In the genomic region with DNA sequence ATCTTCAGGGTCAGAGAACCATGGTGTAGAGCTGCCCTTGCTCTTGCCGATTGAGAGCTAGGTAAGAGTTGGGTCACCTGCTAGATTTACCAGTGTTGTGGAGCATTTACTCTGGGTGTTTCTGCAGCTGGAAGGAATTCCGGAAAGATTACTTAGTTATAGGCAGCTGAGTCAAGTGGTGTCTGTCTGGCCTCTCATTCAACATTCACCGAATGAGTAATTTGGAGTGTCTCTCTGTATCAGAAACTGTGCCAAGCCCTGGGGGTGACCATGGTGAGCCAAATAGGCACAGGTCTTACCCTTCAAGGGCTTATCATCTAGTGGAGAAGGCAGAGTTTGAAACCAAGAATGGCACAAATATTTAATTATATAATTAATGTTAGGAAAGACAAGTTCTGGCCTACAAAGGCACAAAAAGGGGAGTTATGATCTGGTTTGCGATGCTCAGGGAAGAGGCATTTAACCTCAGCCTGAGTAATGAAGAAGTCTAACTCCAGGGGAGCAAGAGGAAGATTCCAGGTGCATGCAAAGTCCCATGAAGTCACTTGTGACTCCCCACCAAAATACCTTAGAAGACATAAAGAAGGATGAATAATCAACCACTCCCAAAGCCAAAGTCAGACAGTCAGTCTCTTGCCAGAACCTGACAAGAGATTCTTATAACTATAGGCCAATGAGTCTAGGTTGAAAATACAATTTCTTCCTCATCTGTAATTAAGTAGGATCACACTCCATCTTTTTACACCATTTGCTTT, we compare ENCODE assay signal across 16 cellular contexts. TPM values are rescaled to one million over a fixed set of nuclear protein-coding genes. Genes with fewer than 3 reads are reported as not detected.
DNase-seq lines count a peak whose midpoint lies in the region; ATAC-seq, FAIRE-seq and TF ChIP-seq lines count a peak whose summit lies in the region.
"Had no signal": no experiment of that assay in that cellular context is flagged by ENCODE, and none has a peak within 500 bp of the region (broad histone marks: within the 10 kb centered on the region; RNA-seq: fewer than 3 reads in every experiment).

No MANE protein-coding gene starts in this region.

- CTCF ChIA-PET in activated CD4-positive, alpha-beta memory T cell treated with anti-CD3 and anti-CD28 coated beads for 36 hours (lab: Charles Lee) = no interaction called here

- no peaks in the 10 kb centered on the region for H3K27me3 Mint-ChIP-seq in astrocyte (ENCODE audit: low read depth, unreplicated experiment)
- H3K27me3 Mint-ChIP-seq in activated CD4-positive, alpha-beta memory T cell treated with anti-CD3 and anti-CD28 coated beads for 36 hours = peaks cover 21% of the 10 kb centered on the region

- DNase-seq in AG20443 (ENCODE audit: low spot score) (peak; percentile 60), HK-2 (ENCODE audit: unreplicated experiment) (peak; percentile 26), astrocyte (ENCODE audit: low read depth) (peak; percentile 64), iris pigment epithelial cell (ENCODE audit: low read depth) (peak; percentile 11), KG1 (lab: John Stamatoyannopoulos, UW) (no peak), ACHN (no peak)
- no peak for DNase-seq in activated CD4-positive, alpha-beta memory T cell treated with anti-CD3 and anti-CD28 coated beads for 36 hours
- DNase-seq: activated CD8-positive, alpha-beta T cell treated with anti-CD3 and anti-CD28 coated beads, Interleukin-2, amount 10 ng/mL, durations not matched to agents 7 days and 5 days; adrenal gland; GDM1; NCI-H1048; stimulated activated CD4-positive, alpha-beta T cell treated with anti-CD3 and anti-CD28 coated beads, Interleukin-2, amount 100 ng/mL, for 48 hours had no signal

- H3K4me1 Mint-ChIP-seq in astrocyte (ENCODE audit: low read depth, unreplicated experiment) = peaks cover 42% of the 10 kb centered on the region
- peaks cover 9% of the 10 kb centered on the region for H3K4me1 Mint-ChIP-seq in activated CD4-positive, alpha-beta memory T cell treated with anti-CD3 and anti-CD28 coated beads for 36 hours (ENCODE audit: low read depth)

- peaks cover 9% of the 10 kb centered on the region for H3K4me1 ChIP-seq in astrocyte (ENCODE audit: insufficient read depth, low read length)

- in situ Hi-C loops in ACHN (cut with HindIII; ENCODE audit: low pct_ligation_motif_present, low pct_unique_long_range_greater_than_20kb, low sequenced_read_pairs) = no loop called here

- H4K20me1 ChIP-seq in astrocyte (ENCODE audit: insufficient read depth, low read length) = no peaks in the 10 kb centered on the region

- H3K4me3 Mint-ChIP-seq in astrocyte (ENCODE audit: unreplicated experiment) = no peak overlapping the region
- H3K4me3 Mint-ChIP-seq in activated CD4-positive, alpha-beta memory T cell treated with anti-CD3 and anti-CD28 coated beads for 36 hours = no peak overlapping the region
- H3K4me3 Mint-ChIP-seq: activated CD8-positive, alpha-beta T cell treated with anti-CD3 and anti-CD28 coated beads, Interleukin-2, amount 10 ng/mL, durations not matched to agents 7 days and 5 days had no signal

- H3K4me3 ChIP-seq in astrocyte (ENCODE audit: insufficient read depth, low read depth, low read length) = no peak overlapping the region
- H3K4me3 ChIP-seq: adrenal gland, gastroesophageal sphincter had no signal

- no peak for TF ChIP-seq CTCF in astrocyte (IDR thresholded peaks at IDR 0.05; ENCODE audit: insufficient read depth, low read depth, low read length)

- H3K27ac Mint-ChIP-seq in astrocyte (ENCODE audit: unreplicated experiment) = no peak overlapping the region
- H3K27ac Mint-ChIP-seq in activated CD4-positive, alpha-beta memory T cell treated with anti-CD3 and anti-CD28 coated beads for 36 hours = no peak overlapping the region
- H3K27ac Mint-ChIP-seq: activated CD8-positive, alpha-beta T cell treated with anti-CD3 and anti-CD28 coated beads, Interleukin-2, amount 10 ng/mL, durations not matched to agents 7 days and 5 days; activated T-helper 2 cell treated with anti-CD3 and anti-CD28 coated beads, Interferon-gamma antibody, Interleukin-2, Interleukin-4, amounts not matched to agents 10 μg/mL and 5 μg/mL and 100 μg/mL, durations not matched to agents 14 hours and 24 hours and 36 hours had no signal

- H3K9me3 ChIP-seq in astrocyte (ENCODE audit: insufficient read depth, low read depth, low read length) = no peaks in the 10 kb centered on the region
- H3K9me3 ChIP-seq: adrenal gland, gastroesophageal sphincter had no signal

- no peak overlapping the region for H3K4me2 ChIP-seq in astrocyte (ENCODE audit: low read length)

- no peaks in the 10 kb centered on the region for H3K36me3 Mint-ChIP-seq in astrocyte (ENCODE audit: low read depth, unreplicated experiment)
- no peaks in the 10 kb centered on the region for H3K36me3 Mint-ChIP-seq in activated CD4-positive, alpha-beta memory T cell treated with anti-CD3 and anti-CD28 coated beads for 36 hours

- no peak overlapping the region for H3K27ac ChIP-seq in astrocyte (ENCODE audit: low read depth, low read length)
- H3K27ac ChIP-seq: adrenal gland, gastroesophageal sphincter, VCaP had no signal

- no peak for FAIRE-seq in astrocyte (lab: Jason Lieb, UNC)

- no peaks in the 10 kb centered on the region for H3K36me3 ChIP-seq in astrocyte (ENCODE audit: insufficient read depth, low read length)
- H3K36me3 ChIP-seq: adrenal gland, gastroesophageal sphincter had no signal

- intact Hi-C loops in activated CD4-positive, alpha-beta memory T cell treated with anti-CD3 and anti-CD28 coated beads for 36 hours (cut with micrococcal nuclease) = no loop called here

- ATAC-seq in GM19035 (IDR thresholded peaks at IDR 0.05; ENCODE audit: unreplicated experiment) = no peak
- ATAC-seq: activated CD8-positive, alpha-beta T cell treated with anti-CD3 and anti-CD28 coated beads, Interleukin-2, amount 10 ng/mL, durations not matched to agents 7 days and 5 days; gastroesophageal sphincter had no signal

- no peak overlapping the region for H3K9ac ChIP-seq in astrocyte (ENCODE audit: low read length)

- H3K9me3 Mint-ChIP-seq in astrocyte (ENCODE audit: unreplicated experiment) = no peaks in the 10 kb centered on the region
- H3K9me3 Mint-ChIP-seq in activated CD4-positive, alpha-beta memory T cell treated with anti-CD3 and anti-CD28 coated beads for 36 hours = no peaks in the 10 kb centered on the region
- H3K9me3 Mint-ChIP-seq: activated T-helper 2 cell treated with anti-CD3 and anti-CD28 coated beads, Interferon-gamma antibody, Interleukin-2, Interleukin-4, amounts not matched to agents 10 μg/mL and 5 μg/mL and 100 μg/mL, durations not matched to agents 14 hours and 24 hours and 36 hours had no signal

- H2AFZ ChIP-seq in astrocyte (ENCODE audit: low read depth, low read length) = no peak overlapping the region

- POLR2A ChIA-PET in activated CD4-positive, alpha-beta memory T cell treated with anti-CD3 and anti-CD28 coated beads for 36 hours (lab: Charles Lee) = interaction anchor here (0.6 to 0.7 kb wide), 2 partner anchors 13 to 156 kb away, joined by 3 read pairs; no protein-coding TSS in a partner anchor

- H3K27me3 ChIP-seq in astrocyte (ENCODE audit: insufficient read depth, low read length) = no peaks in the 10 kb centered on the region
- H3K27me3 ChIP-seq: adrenal gland, gastroesophageal sphincter had no signal

- H3K79me2 ChIP-seq in astrocyte (ENCODE audit: insufficient read depth, low read length) = no peaks in the 10 kb centered on the region

RNA-seq across cellular contexts. Expression of gene SETBP1, which starts 12.5 kb away (rescaled TPM):
- 8.5 and 12.4 TPM in 2 replicates for total RNA-seq in astrocyte
- total RNA-seq in activated CD4-positive, alpha-beta memory T cell treated with anti-CD3 and anti-CD28 coated beads for 36 hours = 1 to 10 TPM; 6.4 to 6.7 TPM

Comparison
In these comparisons a context has a peak if more than half of its experiments do, and no peak if none do; other contexts are left out.
1. DNase-seq: peak in AG20443 (single experiment), HK-2 (single experiment), astrocyte (single experiment) and iris pigment epithelial cell (single experiment); none in activated CD4-positive, alpha-beta memory T cell treated with anti-CD3 and anti-CD28 coated beads for 36 hours (single experiment), KG1 (single experiment) and ACHN (single experiment).